In the genomic region with DNA sequence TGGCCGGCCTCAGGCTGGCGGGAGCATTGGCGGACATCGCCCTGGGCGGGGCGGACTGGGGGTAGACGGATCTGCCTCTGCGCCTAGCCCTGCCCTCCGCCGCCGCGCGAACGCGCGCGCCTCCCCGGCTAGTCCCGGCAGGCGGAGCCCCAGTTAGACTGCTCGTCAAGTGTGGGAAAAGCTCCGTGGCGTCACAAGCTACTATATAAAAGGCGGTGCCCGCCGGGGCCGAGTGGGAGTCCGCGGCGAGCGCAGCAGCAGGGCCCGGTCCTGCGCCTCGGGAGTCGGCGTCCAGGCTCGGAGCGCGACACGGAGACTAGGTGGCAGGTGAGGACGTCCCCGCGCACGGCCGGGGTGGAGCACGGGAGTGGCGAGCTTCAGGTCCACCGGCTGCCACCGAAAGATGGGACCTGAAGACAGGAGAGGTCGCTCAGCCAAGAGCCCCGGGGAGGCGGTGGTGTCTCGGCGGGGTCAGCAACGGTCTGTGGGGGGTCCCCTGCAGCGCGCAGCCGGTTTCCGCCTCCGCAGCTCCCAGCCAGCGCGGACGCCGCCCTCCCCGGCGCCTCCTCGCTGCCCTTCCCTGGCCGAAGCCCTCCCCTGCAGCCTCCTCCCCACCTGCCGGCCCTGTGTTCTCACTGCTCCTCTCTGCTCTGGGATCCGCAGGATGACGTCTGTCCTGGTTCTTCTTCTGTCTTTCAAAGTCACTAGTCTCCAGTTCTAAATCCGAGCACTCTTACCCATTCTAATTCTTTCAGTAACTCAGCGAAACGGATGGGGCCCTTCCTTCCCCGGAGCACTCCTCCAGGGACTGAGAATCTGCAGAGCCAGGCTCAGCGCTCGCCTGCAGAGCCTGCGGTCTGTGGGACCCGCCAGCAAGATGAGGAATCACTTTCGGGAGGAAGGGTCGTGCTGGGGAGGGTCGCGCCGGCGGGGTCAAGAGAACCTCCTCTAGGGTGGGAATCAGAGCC, we compare ENCODE assay signal across 1 cellular context.
TF ChIP-seq lines count a peak whose summit lies in the region.

No MANE protein-coding gene starts in this region.

TF ChIP-seq in K562, 482 proteins besides CTCF, POLR2A, EP300 and RAD21 (continued from another document and continues in another):
- TF ChIP-seq, protein P1, sequence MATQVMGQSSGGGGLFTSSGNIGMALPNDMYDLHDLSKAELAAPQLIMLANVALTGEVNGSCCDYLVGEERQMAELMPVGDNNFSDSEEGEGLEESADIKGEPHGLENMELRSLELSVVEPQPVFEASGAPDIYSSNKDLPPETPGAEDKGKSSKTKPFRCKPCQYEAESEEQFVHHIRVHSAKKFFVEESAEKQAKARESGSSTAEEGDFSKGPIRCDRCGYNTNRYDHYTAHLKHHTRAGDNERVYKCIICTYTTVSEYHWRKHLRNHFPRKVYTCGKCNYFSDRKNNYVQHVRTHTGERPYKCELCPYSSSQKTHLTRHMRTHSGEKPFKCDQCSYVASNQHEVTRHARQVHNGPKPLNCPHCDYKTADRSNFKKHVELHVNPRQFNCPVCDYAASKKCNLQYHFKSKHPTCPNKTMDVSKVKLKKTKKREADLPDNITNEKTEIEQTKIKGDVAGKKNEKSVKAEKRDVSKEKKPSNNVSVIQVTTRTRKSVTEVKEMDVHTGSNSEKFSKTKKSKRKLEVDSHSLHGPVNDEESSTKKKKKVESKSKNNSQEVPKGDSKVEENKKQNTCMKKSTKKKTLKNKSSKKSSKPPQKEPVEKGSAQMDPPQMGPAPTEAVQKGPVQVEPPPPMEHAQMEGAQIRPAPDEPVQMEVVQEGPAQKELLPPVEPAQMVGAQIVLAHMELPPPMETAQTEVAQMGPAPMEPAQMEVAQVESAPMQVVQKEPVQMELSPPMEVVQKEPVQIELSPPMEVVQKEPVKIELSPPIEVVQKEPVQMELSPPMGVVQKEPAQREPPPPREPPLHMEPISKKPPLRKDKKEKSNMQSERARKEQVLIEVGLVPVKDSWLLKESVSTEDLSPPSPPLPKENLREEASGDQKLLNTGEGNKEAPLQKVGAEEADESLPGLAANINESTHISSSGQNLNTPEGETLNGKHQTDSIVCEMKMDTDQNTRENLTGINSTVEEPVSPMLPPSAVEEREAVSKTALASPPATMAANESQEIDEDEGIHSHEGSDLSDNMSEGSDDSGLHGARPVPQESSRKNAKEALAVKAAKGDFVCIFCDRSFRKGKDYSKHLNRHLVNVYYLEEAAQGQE (CRISPR knock-in tag; IDR thresholded peaks at IDR 0.05; ENCODE audit: low read depth): peak; percentile 88
- no peak for TF ChIP-seq ZNF253 (CRISPR knock-in tag; conservative IDR thresholded peaks at IDR 0.05)
- no peak for TF ChIP-seq ZNF354B (CRISPR knock-in tag; IDR thresholded peaks at IDR 0.05)
- no peak; the same call in 1 of the 2 replicates for TF ChIP-seq ZBTB7A (IDR thresholded peaks at IDR 0.05; ENCODE audit: borderline replicate concordance, control insufficient read depth, low read depth, low read length)
- no peak for TF ChIP-seq BRD9 (IDR thresholded peaks at IDR 0.05; ENCODE audit: low read depth, partially characterized antibody)
- TF ChIP-seq, protein P2, sequence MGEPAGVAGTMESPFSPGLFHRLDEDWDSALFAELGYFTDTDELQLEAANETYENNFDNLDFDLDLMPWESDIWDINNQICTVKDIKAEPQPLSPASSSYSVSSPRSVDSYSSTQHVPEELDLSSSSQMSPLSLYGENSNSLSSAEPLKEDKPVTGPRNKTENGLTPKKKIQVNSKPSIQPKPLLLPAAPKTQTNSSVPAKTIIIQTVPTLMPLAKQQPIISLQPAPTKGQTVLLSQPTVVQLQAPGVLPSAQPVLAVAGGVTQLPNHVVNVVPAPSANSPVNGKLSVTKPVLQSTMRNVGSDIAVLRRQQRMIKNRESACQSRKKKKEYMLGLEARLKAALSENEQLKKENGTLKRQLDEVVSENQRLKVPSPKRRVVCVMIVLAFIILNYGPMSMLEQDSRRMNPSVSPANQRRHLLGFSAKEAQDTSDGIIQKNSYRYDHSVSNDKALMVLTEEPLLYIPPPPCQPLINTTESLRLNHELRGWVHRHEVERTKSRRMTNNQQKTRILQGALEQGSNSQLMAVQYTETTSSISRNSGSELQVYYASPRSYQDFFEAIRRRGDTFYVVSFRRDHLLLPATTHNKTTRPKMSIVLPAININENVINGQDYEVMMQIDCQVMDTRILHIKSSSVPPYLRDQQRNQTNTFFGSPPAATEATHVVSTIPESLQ (CRISPR knock-in tag; IDR thresholded peaks at IDR 0.05): no peak
- TF ChIP-seq, protein P3, sequence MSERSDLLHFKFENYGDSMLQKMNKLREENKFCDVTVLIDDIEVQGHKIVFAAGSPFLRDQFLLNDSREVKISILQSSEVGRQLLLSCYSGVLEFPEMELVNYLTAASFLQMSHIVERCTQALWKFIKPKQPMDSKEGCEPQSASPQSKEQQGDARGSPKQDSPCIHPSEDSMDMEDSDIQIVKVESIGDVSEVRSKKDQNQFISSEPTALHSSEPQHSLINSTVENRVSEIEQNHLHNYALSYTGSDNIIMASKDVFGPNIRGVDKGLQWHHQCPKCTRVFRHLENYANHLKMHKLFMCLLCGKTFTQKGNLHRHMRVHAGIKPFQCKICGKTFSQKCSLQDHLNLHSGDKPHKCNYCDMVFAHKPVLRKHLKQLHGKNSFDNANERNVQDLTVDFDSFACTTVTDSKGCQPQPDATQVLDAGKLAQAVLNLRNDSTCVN (CRISPR knock-in tag; IDR thresholded peaks at IDR 0.05): no peak
- no peak for TF ChIP-seq ILF3 (IDR thresholded peaks at IDR 0.05; ENCODE audit: borderline replicate concordance)
- TF ChIP-seq ZNF140 (CRISPR knock-in tag; IDR thresholded peaks at IDR 0.05): no peak
- TF ChIP-seq KLF13 (tag; IDR thresholded peaks at IDR 0.05; ENCODE audit: borderline replicate concordance, low read depth): no peak
- no peak for TF ChIP-seq ZNF445 (CRISPR knock-in tag; IDR thresholded peaks at IDR 0.05; ENCODE audit: low read depth)
- no peak for TF ChIP-seq COPS2 (conservative IDR thresholded peaks at IDR 0.05)
- TF ChIP-seq PML (IDR thresholded peaks at IDR 0.05; ENCODE audit: low read length): peak; percentile 78
- TF ChIP-seq, protein P4, sequence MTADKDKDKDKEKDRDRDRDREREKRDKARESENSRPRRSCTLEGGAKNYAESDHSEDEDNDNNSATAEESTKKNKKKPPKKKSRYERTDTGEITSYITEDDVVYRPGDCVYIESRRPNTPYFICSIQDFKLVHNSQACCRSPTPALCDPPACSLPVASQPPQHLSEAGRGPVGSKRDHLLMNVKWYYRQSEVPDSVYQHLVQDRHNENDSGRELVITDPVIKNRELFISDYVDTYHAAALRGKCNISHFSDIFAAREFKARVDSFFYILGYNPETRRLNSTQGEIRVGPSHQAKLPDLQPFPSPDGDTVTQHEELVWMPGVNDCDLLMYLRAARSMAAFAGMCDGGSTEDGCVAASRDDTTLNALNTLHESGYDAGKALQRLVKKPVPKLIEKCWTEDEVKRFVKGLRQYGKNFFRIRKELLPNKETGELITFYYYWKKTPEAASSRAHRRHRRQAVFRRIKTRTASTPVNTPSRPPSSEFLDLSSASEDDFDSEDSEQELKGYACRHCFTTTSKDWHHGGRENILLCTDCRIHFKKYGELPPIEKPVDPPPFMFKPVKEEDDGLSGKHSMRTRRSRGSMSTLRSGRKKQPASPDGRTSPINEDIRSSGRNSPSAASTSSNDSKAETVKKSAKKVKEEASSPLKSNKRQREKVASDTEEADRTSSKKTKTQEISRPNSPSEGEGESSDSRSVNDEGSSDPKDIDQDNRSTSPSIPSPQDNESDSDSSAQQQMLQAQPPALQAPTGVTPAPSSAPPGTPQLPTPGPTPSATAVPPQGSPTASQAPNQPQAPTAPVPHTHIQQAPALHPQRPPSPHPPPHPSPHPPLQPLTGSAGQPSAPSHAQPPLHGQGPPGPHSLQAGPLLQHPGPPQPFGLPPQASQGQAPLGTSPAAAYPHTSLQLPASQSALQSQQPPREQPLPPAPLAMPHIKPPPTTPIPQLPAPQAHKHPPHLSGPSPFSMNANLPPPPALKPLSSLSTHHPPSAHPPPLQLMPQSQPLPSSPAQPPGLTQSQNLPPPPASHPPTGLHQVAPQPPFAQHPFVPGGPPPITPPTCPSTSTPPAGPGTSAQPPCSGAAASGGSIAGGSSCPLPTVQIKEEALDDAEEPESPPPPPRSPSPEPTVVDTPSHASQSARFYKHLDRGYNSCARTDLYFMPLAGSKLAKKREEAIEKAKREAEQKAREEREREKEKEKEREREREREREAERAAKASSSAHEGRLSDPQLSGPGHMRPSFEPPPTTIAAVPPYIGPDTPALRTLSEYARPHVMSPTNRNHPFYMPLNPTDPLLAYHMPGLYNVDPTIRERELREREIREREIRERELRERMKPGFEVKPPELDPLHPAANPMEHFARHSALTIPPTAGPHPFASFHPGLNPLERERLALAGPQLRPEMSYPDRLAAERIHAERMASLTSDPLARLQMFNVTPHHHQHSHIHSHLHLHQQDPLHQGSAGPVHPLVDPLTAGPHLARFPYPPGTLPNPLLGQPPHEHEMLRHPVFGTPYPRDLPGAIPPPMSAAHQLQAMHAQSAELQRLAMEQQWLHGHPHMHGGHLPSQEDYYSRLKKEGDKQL (CRISPR knock-in tag; IDR thresholded peaks at IDR 0.05; ENCODE audit: borderline replicate concordance): peak; percentile 89; the same call in 1 of the 2 replicates
- no peak for TF ChIP-seq ZNF778 (CRISPR knock-in tag; IDR thresholded peaks at IDR 0.05)
- TF ChIP-seq, protein P5, sequence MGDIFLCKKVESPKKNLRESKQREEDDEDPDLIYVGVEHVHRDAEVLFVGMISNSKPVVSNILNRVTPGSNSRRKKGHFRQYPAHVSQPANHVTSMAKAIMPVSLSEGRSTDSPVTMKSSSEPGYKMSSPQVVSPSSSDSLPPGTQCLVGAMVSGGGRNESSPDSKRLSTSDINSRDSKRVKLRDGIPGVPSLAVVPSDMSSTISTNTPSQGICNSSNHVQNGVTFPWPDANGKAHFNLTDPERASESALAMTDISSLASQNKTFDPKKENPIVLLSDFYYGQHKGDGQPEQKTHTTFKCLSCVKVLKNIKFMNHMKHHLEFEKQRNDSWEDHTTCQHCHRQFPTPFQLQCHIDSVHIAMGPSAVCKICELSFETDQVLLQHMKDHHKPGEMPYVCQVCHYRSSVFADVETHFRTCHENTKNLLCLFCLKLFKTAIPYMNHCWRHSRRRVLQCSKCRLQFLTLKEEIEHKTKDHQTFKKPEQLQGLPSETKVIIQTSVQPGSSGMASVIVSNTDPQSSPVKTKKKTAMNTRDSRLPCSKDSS (IDR thresholded peaks at IDR 0.05; ENCODE audit: low read depth, partially characterized antibody): no peak
- TF ChIP-seq, protein P6, sequence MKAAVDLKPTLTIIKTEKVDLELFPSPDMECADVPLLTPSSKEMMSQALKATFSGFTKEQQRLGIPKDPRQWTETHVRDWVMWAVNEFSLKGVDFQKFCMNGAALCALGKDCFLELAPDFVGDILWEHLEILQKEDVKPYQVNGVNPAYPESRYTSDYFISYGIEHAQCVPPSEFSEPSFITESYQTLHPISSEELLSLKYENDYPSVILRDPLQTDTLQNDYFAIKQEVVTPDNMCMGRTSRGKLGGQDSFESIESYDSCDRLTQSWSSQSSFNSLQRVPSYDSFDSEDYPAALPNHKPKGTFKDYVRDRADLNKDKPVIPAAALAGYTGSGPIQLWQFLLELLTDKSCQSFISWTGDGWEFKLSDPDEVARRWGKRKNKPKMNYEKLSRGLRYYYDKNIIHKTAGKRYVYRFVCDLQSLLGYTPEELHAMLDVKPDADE (conservative IDR thresholded peaks at IDR 0.05; ENCODE audit: control insufficient read depth, low read depth, low read length): peak; percentile 57
- TF ChIP-seq GTF2A2 (tag; IDR thresholded peaks at IDR 0.05): peak; percentile 70; the same call in 1 of the 2 replicates
- TF ChIP-seq ZNF551 (CRISPR knock-in tag; IDR thresholded peaks at IDR 0.05): no peak
- peak; percentile 60 for TF ChIP-seq NFIC (IDR thresholded peaks at IDR 0.05)
- no peak for TF ChIP-seq NFE2L1 (tag; IDR thresholded peaks at IDR 0.05; ENCODE audit: borderline replicate concordance, low read depth)
- no peak for TF ChIP-seq ZKSCAN8 (CRISPR knock-in tag; IDR thresholded peaks at IDR 0.05)
- TF ChIP-seq SNIP1 (IDR thresholded peaks at IDR 0.05; ENCODE audit: low read depth): no peak
- peak; percentile 91 for TF ChIP-seq POLR2B (IDR thresholded peaks at IDR 0.05; ENCODE audit: low read depth, partially characterized antibody)
- TF ChIP-seq, protein P7, sequence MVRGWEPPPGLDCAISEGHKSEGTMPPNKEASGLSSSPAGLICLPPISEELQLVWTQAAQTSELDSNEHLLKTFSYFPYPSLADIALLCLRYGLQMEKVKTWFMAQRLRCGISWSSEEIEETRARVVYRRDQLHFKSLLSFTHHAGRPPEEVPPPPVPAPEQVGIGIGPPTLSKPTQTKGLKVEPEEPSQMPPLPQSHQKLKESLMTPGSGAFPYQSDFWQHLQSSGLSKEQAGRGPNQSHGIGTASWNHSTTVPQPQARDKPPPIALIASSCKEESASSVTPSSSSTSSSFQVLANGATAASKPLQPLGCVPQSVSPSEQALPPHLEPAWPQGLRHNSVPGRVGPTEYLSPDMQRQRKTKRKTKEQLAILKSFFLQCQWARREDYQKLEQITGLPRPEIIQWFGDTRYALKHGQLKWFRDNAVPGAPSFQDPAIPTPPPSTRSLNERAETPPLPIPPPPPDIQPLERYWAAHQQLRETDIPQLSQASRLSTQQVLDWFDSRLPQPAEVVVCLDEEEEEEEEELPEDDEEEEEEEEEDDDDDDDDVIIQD (CRISPR knock-in tag; IDR thresholded peaks at IDR 0.05): no peak
- no peak for TF ChIP-seq SRSF9 (IDR thresholded peaks at IDR 0.05; ENCODE audit: borderline replicate concordance, low read depth, low read length)
- TF ChIP-seq ZNF282 (CRISPR knock-in tag; IDR thresholded peaks at IDR 0.05): no peak
- no peak for TF ChIP-seq SAFB2 (IDR thresholded peaks at IDR 0.05; ENCODE audit: borderline replicate concordance, low read depth, low read length, severe bottlenecking)
